ENCODE assay signal across 36 cellular contexts in the genomic region with DNA sequence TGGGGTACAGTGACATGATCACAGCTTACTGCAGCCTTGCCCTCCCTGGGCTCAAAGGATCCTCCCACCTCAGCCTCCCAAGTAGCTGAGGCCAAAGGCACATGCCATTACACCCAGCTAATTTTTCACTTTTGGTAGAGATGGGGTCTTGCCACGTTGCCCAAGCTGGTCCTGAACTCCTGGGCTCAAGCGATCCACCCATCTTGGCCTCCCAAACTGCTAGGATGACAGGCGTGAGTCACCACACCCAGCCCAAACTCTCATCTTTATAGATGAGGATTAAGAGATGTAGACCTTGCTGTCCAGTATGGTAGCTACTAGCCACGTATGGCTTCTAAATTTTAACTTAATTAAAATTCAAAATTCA. TPM values are rescaled to one million over a fixed set of nuclear protein-coding genes. Genes with fewer than 3 reads are reported as not detected.
A peak's percentile ranks its signal among the peaks of the same experiment; 100 is the strongest.
DNase-seq lines count a peak whose midpoint lies in the region; ATAC-seq, FAIRE-seq and TF ChIP-seq lines count a peak whose summit lies in the region.
"Had no signal": no experiment of that assay in that cellular context is flagged by ENCODE, and none has a peak within 500 bp of the region (broad histone marks: within the 10 kb centered on the region; RNA-seq: fewer than 3 reads in every experiment).

No MANE protein-coding gene starts in this region.

- H3K18ac ChIP-seq in neuronal stem cell (ENCODE audit: low read length) (no peak overlapping the region), trophoblast cell (ENCODE audit: low read length) (no peak overlapping the region)

- no peaks in the 10 kb centered on the region for H3K9me3 ChIP-seq in CD8-positive, alpha-beta memory T cell (ENCODE audit: low read length)
- H3K9me3 ChIP-seq in K562 (replicated peaks; ENCODE audit: control insufficient read depth, insufficient read depth, low read depth, low read length), result peaks cover 2% of the 10 kb centered on the region; the same call in 1 of the 2 replicates
- H3K9me3 ChIP-seq in neuronal stem cell (replicated peaks in 1 of 2; ENCODE audit: control insufficient read depth in 2 of 2, insufficient read depth in 1 of 2, low read depth in 1 of 2, low read length in 2 of 2), result no peaks in the 10 kb centered on the region
- peaks cover 2% of the 10 kb centered on the region for H3K9me3 ChIP-seq in trophoblast cell (ENCODE audit: insufficient read depth, low read depth, low read length)
- H3K9me3 ChIP-seq: A549; BE2C; BLaER1; BLaER1 treated with 17β-estradiol and CSF1 and Interleukin-3, amounts not matched to agents 10 nM and 100 nM; Caco-2 had no signal

- TF ChIP-seq POLR2A in K562 (conservative IDR thresholded peaks at IDR 0.05), result peak; percentile 41; the same call in 1 of the 2 replicates

- DNase-seq in CD8-positive, alpha-beta memory T cell, result no peak
- DNase-seq in K562 (ENCODE audit: extremely low read depth in 1 of 4, low spot score in 3 of 4) (peak in 1 of 4 experiments; percentile 48), neuronal stem cell (ENCODE audit: low spot score) (no peak), trophoblast cell (no peak), GM19238 (ENCODE audit: insufficient read length, low spot score) (no peak), HPDE6-E6E7 (ENCODE audit: extremely low spot score) (no peak)
- DNase-seq in stimulated activated CD4-positive, alpha-beta T cell treated with anti-CD3 and anti-CD28 coated beads, Interleukin-1b, Interleukin-23, amount 100 ng/mL, for 48 hours, result no peak
- DNase-seq: 8988T; ACHN; AML-193; BE2C; C1 segment of cervical spinal cord; Caco-2; Calu3; CD4-positive, alpha-beta memory T cell; CD4-positive, alpha-beta T cell; CD4-positive, CD25-positive, alpha-beta regulatory T cell; CD8-positive, alpha-beta T cell; COR-L47; DMS 273 treated with DMSO at 0.1 percent for 48 hours; DMS153; DMS53; DMS79; DMS79 treated with DMSO at 0.1 percent for 48 hours; DND-41; EL had no signal

- no peaks in the 10 kb centered on the region for H4K20me1 ChIP-seq in K562 (replicated peaks; ENCODE audit: control insufficient read depth, insufficient read depth, low read length)
- H4K20me1 ChIP-seq: BLaER1; BLaER1 treated with 17β-estradiol and CSF1 and Interleukin-3, amounts not matched to agents 10 nM and 100 nM had no signal

- no peak overlapping the region for H3K4me3 ChIP-seq in CD8-positive, alpha-beta memory T cell (ENCODE audit: low read length)
- H3K4me3 ChIP-seq in K562, result no peak overlapping the region
- H3K4me3 ChIP-seq in neuronal stem cell (ENCODE audit: low read length in 2 of 2), result no peak overlapping the region
- no peak overlapping the region for H3K4me3 ChIP-seq in trophoblast cell (ENCODE audit: low read depth, low read length)
- H3K4me3 ChIP-seq: A549; BLaER1; BLaER1 treated with 17β-estradiol and CSF1 and Interleukin-3, amounts not matched to agents 10 nM and 100 nM had no signal

- no peak overlapping the region for H3K4me3 Mint-ChIP-seq in CD8-positive, alpha-beta memory T cell
- H3K4me3 Mint-ChIP-seq: B cell; CD14-positive monocyte; CD4-positive, alpha-beta memory T cell; CD4-positive, alpha-beta T cell; CD4-positive, CD25-positive, alpha-beta regulatory T cell; CD8-positive, alpha-beta T cell had no signal

- H3K23ac ChIP-seq in neuronal stem cell (ENCODE audit: low read depth, low read length, poor library complexity) (no peak overlapping the region), trophoblast cell (ENCODE audit: low read length) (no peak overlapping the region)

- CTCF ChIA-PET in CD8-positive, alpha-beta memory T cell (lab: Charles Lee), result no interaction called here
- CTCF ChIA-PET in K562 (lab: Yijun Ruan, JAX; ENCODE audit: low intra/inter-chr PET ratio), result interaction anchor here (1.0 kb wide), 1 partner anchor 48 kb away, joined by 3 read pairs; no protein-coding TSS in a partner anchor

- H3K4me2 ChIP-seq in K562 (ENCODE audit: insufficient read depth, low read length) (peak overlapping the region; percentile 53), neuronal stem cell (ENCODE audit: insufficient read depth, low read length, poor library complexity, severe bottlenecking) (no peak overlapping the region), trophoblast cell (ENCODE audit: low read length) (no peak overlapping the region)
- H3K4me2 ChIP-seq: A549; BLaER1; BLaER1 treated with 17β-estradiol and CSF1 and Interleukin-3, amounts not matched to agents 10 nM and 100 nM had no signal

- H3K9me3 Mint-ChIP-seq in CD8-positive, alpha-beta memory T cell, result no peaks in the 10 kb centered on the region
- H3K9me3 Mint-ChIP-seq: CD4-positive, alpha-beta T cell; CD8-positive, alpha-beta T cell had no signal

- H4K91ac ChIP-seq in neuronal stem cell (ENCODE audit: low read depth, low read length, poor library complexity) (no peak overlapping the region), trophoblast cell (ENCODE audit: low read depth, low read length) (peak overlapping the region; percentile 45)

- POLR2A ChIA-PET in CD8-positive, alpha-beta memory T cell (lab: Charles Lee), result no interaction called here
- POLR2A ChIA-PET in K562 (lab: Yijun Ruan, JAX), result interaction anchor here (0.6 to 2.4 kb wide), 15 partner anchors 8 to 1086 kb away, joined by 3 to 8 read pairs (median 4); no protein-coding TSS in a partner anchor

- no peak for FAIRE-seq in K562 (lab: Jason Lieb, UNC)
- FAIRE-seq: A204.1, A549, D721Med had no signal

- intact Hi-C loops in K562 (cut with micrococcal nuclease), result loop anchor here (1.0 to 2.0 kb wide), 2 partner anchors 8 to 16 kb away; no protein-coding TSS in a partner anchor

- in situ Hi-C loops in K562 (cut with MboI), result no loop called here

- H4K12ac ChIP-seq in trophoblast cell (ENCODE audit: low read depth, low read length), result no peak overlapping the region

- no peak overlapping the region for H2BK15ac ChIP-seq in neuronal stem cell (ENCODE audit: low read length)

- H3K27me3 Mint-ChIP-seq in CD8-positive, alpha-beta memory T cell, result peaks cover 10 to 11% of the 10 kb centered on the region in 2 donors
- H3K27me3 Mint-ChIP-seq: B cell; CD4-positive, alpha-beta T cell had no signal

- H3K4ac ChIP-seq in neuronal stem cell (ENCODE audit: low read length) (no peak overlapping the region), trophoblast cell (ENCODE audit: low read depth, low read length) (no peak overlapping the region)

- no peak overlapping the region for H3K27ac Mint-ChIP-seq in CD8-positive, alpha-beta memory T cell
- H3K27ac Mint-ChIP-seq: B cell; CD14-positive monocyte; CD4-positive, alpha-beta memory T cell; CD4-positive, alpha-beta T cell; CD4-positive, CD25-positive, alpha-beta regulatory T cell; CD8-positive, alpha-beta T cell had no signal

- H2AFZ ChIP-seq in K562 (ENCODE audit: low read depth, low read length) (peak overlapping the region; percentile 69), neuronal stem cell (ENCODE audit: low read length) (no peak overlapping the region), trophoblast cell (ENCODE audit: insufficient read depth, low read length, poor library complexity) (no peak overlapping the region)

- peaks cover 41% of the 10 kb centered on the region for H3K79me2 ChIP-seq in K562 (ENCODE audit: control insufficient read depth, insufficient read depth, low read length)
- H3K79me2 ChIP-seq in trophoblast cell (ENCODE audit: control insufficient read depth, insufficient read depth, low read length, poor library complexity), result peaks cover 5% of the 10 kb centered on the region

- H3K4me1 Mint-ChIP-seq in CD8-positive, alpha-beta memory T cell, result peaks cover 8 to 16% (median 11%) of the 10 kb centered on the region in 3 donors

- BruUV-seq in K562 (replicated peaks; lab: Mats Ljungman, UMichigan), result no TSS peak

- H2AK5ac ChIP-seq in neuronal stem cell (ENCODE audit: low read depth, low read length) (no peak overlapping the region), trophoblast cell (ENCODE audit: low read length) (peak overlapping the region; percentile 71)

- H2BK5ac ChIP-seq in neuronal stem cell (ENCODE audit: low read length) (no peak overlapping the region), trophoblast cell (ENCODE audit: low read depth, low read length, poor library complexity) (no peak overlapping the region)

- H3K79me1 ChIP-seq in neuronal stem cell (ENCODE audit: low read depth, low read length) (no peaks in the 10 kb centered on the region), trophoblast cell (ENCODE audit: low read length) (peaks cover 10% of the 10 kb centered on the region)

- no peaks in the 10 kb centered on the region for H3K9me1 ChIP-seq in K562 (ENCODE audit: control insufficient read depth, insufficient read depth, low read length)

- no peak for ATAC-seq in K562
- no peak for ATAC-seq in HG02623 (IDR thresholded peaks at IDR 0.05; ENCODE audit: unreplicated experiment)
- ATAC-seq: A549; CD8-positive, alpha-beta T cell had no signal

- H4K8ac ChIP-seq in neuronal stem cell (ENCODE audit: low read depth, low read length) (peak overlapping the region; percentile 7), trophoblast cell (ENCODE audit: low read depth, low read length) (peak overlapping the region; percentile 7)

- no peak overlapping the region for H3K14ac ChIP-seq in neuronal stem cell (ENCODE audit: low read length)
- no peak overlapping the region for H3K14ac ChIP-seq in trophoblast cell (ENCODE audit: low read length)

- peaks cover 0 to 5% (median 0%) of the 10 kb centered on the region in 3 donors for H3K36me3 Mint-ChIP-seq in CD8-positive, alpha-beta memory T cell
- H3K36me3 Mint-ChIP-seq: CD4-positive, CD25-positive, alpha-beta regulatory T cell; CD8-positive, alpha-beta T cell had no signal

- no peak for TF ChIP-seq EP300 in K562 (IDR thresholded peaks at IDR 0.05; ENCODE audit: low read length)

- no peak for TF ChIP-seq RAD21 in K562 (CRISPR knock-in tag; conservative IDR thresholded peaks at IDR 0.05 in 1 of 2, IDR thresholded peaks at IDR 0.05 in 1 of 2)

- WGBS in K562 (ENCODE audit: insufficient coverage, low coverage, missing lambda C conversion rate), result 26% methylated on average over 4 of the region's 4 CpGs
- no CpG with 5 or more reads among the region's 4 CpGs for WGBS in neuronal stem cell (ENCODE audit: extremely low coverage in 2 of 2, insufficient read length in 2 of 2, insufficient replicate concordance in 1 of 2), 2 donors
- no CpG with 5 or more reads among the region's 4 CpGs for WGBS in trophoblast cell (ENCODE audit: extremely low coverage, insufficient coverage, insufficient read length)

- no peak for TF ChIP-seq CTCF in K562 (IDR thresholded peaks at IDR 0.05 in 2 of 3, conservative IDR thresholded peaks at IDR 0.05 in 1 of 3; ENCODE audit: insufficient read depth in 2 of 3, low read depth in 1 of 3, low read length in 3 of 3)

- H3K36me3 ChIP-seq in CD8-positive, alpha-beta memory T cell (ENCODE audit: insufficient read depth, low read length), result no peaks in the 10 kb centered on the region
- H3K36me3 ChIP-seq in K562 (ENCODE audit: control insufficient read depth, insufficient read depth, low read length), result peaks cover 5% of the 10 kb centered on the region; the same call in 2 of the 3 replicates
- H3K36me3 ChIP-seq in neuronal stem cell (replicated peaks in 1 of 2; ENCODE audit: control insufficient read depth in 2 of 2, insufficient read depth in 2 of 2, low read length in 2 of 2), result peaks cover 0 to 4% of the 10 kb centered on the region in 2 donors
- no peaks in the 10 kb centered on the region for H3K36me3 ChIP-seq in trophoblast cell (ENCODE audit: control insufficient read depth in 1 of 2, insufficient read depth in 2 of 2, low read length in 2 of 2)
- H3K36me3 ChIP-seq: BE2C; BLaER1; BLaER1 treated with 17β-estradiol and CSF1 and Interleukin-3, amounts not matched to agents 10 nM and 100 nM had no signal

- H3K4me1 ChIP-seq in CD8-positive, alpha-beta memory T cell (ENCODE audit: insufficient read depth, low read length), result peaks cover 4% of the 10 kb centered on the region
- H3K4me1 ChIP-seq in K562 (replicated peaks in 1 of 2; ENCODE audit: control insufficient read depth in 2 of 2, insufficient read depth in 2 of 2, low read length in 2 of 2), result peaks cover 39 to 40% of the 10 kb centered on the region in 2 experiments
- peaks cover 0 to 3% of the 10 kb centered on the region in 2 donors for H3K4me1 ChIP-seq in neuronal stem cell (ENCODE audit: control insufficient read depth in 2 of 2, insufficient read depth in 1 of 2, low read depth in 1 of 2, low read length in 2 of 2)
- H3K4me1 ChIP-seq in trophoblast cell (ENCODE audit: control insufficient read depth in 1 of 2, insufficient read depth in 2 of 2, low read length in 2 of 2), result peaks cover 0 to 6% of the 10 kb centered on the region in 2 experiments
- H3K4me1 ChIP-seq: A549, BE2C had no signal

- H2BK120ac ChIP-seq in neuronal stem cell (ENCODE audit: low read depth, low read length), result no peak overlapping the region
- H2BK120ac ChIP-seq in trophoblast cell (ENCODE audit: insufficient read depth, low read length, poor library complexity), result no peak overlapping the region

- peak overlapping the region; percentile 10 for H3K27ac ChIP-seq in CD8-positive, alpha-beta memory T cell (ENCODE audit: low read depth, low read length)
- H3K27ac ChIP-seq in K562 (ENCODE audit: extremely low read depth, low read depth, low read length) (peak overlapping the region; percentile 91), neuronal stem cell (replicated peaks; ENCODE audit: low read length) (no peak overlapping the region), trophoblast cell (ENCODE audit: low read depth, low read length) (no peak overlapping the region)
- H3K27ac ChIP-seq: 22Rv1; A549; BLaER1; BLaER1 treated with 17β-estradiol and CSF1 and Interleukin-3, amounts not matched to agents 10 nM and 100 nM; C4-2B had no signal

- H3K9ac ChIP-seq in K562 (ENCODE audit: insufficient read depth in 1 of 2, low read depth in 2 of 2, low read length in 2 of 2) (peak overlapping the region in 1 of 2 experiments; percentile 48; a peak in 2 of 4 replicates), neuronal stem cell (ENCODE audit: low read depth, low read length, poor library complexity) (no peak overlapping the region), trophoblast cell (ENCODE audit: low read length) (peak overlapping the region; percentile 58)
- H3K9ac ChIP-seq: BLaER1; BLaER1 treated with 17β-estradiol and CSF1 and Interleukin-3, amounts not matched to agents 10 nM and 100 nM had no signal

- H3K27me3 ChIP-seq in CD8-positive, alpha-beta memory T cell (ENCODE audit: insufficient read depth, low read length, poor library complexity, severe bottlenecking), result no peaks in the 10 kb centered on the region
- H3K27me3 ChIP-seq in K562 (ENCODE audit: control insufficient read depth in 2 of 2, insufficient read depth in 2 of 2, low read length in 2 of 2) (no peaks in the 10 kb centered on the region), neuronal stem cell (ENCODE audit: control insufficient read depth in 3 of 3, insufficient read depth in 3 of 3, low read depth in 1 of 3, low read length in 3 of 3) (no peaks in the 10 kb centered on the region), trophoblast cell (ENCODE audit: insufficient read depth, low read length) (no peaks in the 10 kb centered on the region)
- H3K27me3 ChIP-seq: BE2C; BLaER1; BLaER1 treated with 17β-estradiol and CSF1 and Interleukin-3, amounts not matched to agents 10 nM and 100 nM had no signal

- H2BK12ac ChIP-seq in neuronal stem cell (ENCODE audit: low read length) (no peak overlapping the region), trophoblast cell (ENCODE audit: low read length) (peak overlapping the region; percentile 2)

RNA-seq across cellular contexts. Expression of gene ABHD5, which starts 4.4 kb away (rescaled TPM):
- total RNA-seq in CD8-positive, alpha-beta memory T cell, result 10 to 100 TPM; 17.0 to 18.0 TPM
- 6.8 TPM for polyA plus RNA-seq in CD8-positive, alpha-beta memory T cell
- total RNA-seq in K562 (2011; cell fraction: chromatin; rRNA removed; ENCODE audit: low replicate concordance), result 63.4 and 187 TPM in 2 replicates
- total RNA-seq in K562 (2011; cell fraction: nucleolus; rRNA removed), result 28.0 and 52.1 TPM in 2 replicates
- 79.9 and 117 TPM in 2 replicates for total RNA-seq in K562 (2011; cell fraction: nucleoplasm; rRNA removed)
- 27.8 and 33.4 TPM in 2 replicates for total RNA-seq in K562 (2014; rRNA removed)
- total RNA-seq in K562 (2014; rRNA removed; fragmentation: Illumina TruSeq; extraction: Trizol), result 58.9 and 61.4 TPM in 2 replicates
- total RNA-seq in K562 (2015; rRNA removed; fragmentation: Illumina TruSeq; extraction: Trizol), result 49.1 and 50.4 TPM in 2 replicates
- total RNA-seq in K562 (2021), result 39.9 and 40.7 TPM in 2 replicates
- polyA plus RNA-seq in K562 (2011; rRNA removed), result 53.9 and 58.8 TPM in 2 replicates
- polyA plus RNA-seq in K562 (2011; cell fraction: cytosol; rRNA removed), result 23.6 and 36.2 TPM in 2 replicates
- 34.3 and 51.7 TPM in 2 replicates for polyA plus RNA-seq in K562 (2011; cell fraction: nucleus; rRNA removed)
- polyA plus RNA-seq in K562 (2012), result 33.9 and 40.6 TPM in 2 replicates
- 55.0 and 61.7 TPM in 2 replicates for polyA plus RNA-seq in K562 (2014; fragmentation: Illumina TruSeq; extraction: Trizol)
- 10 to 100 TPM; 31.9 to 35.0 TPM for polyA plus RNA-seq in K562 (2014; fragmentation: Nextera tagmentation; extraction: Ambion mirVana)
- 37.5 and 38.1 TPM in 2 replicates for polyA plus RNA-seq in K562 (2014; rRNA removed)
- 62.2 and 80.3 TPM in 2 replicates for polyA minus RNA-seq in K562 (2011; rRNA and poly(A)+ RNA removed)
- 18.8 and 25.4 TPM in 2 replicates for polyA minus RNA-seq in K562 (2011; cell fraction: cytosol; rRNA and poly(A)+ RNA removed)
- polyA minus RNA-seq in K562 (2011; cell fraction: nucleus; rRNA and poly(A)+ RNA removed), result 36.4 and 64.4 TPM in 2 replicates
- 4.5 TPM for polyA plus RNA-seq in neuronal stem cell (2013, experiment 1 of 2)
- 4.4 TPM for polyA plus RNA-seq in neuronal stem cell (2013, experiment 2 of 2)
- 51.1 and 58.1 TPM in 2 replicates for polyA plus RNA-seq in trophoblast cell (2013)

Comparison
In these comparisons a context has a peak if more than half of its experiments do, and no peak if none do; other contexts are left out.
1. H3K27ac ChIP-seq: peak in CD8-positive, alpha-beta memory T cell (single experiment) and K562 (single experiment); none in neuronal stem cell (single experiment) and trophoblast cell (single experiment).